In the genomic region with DNA sequence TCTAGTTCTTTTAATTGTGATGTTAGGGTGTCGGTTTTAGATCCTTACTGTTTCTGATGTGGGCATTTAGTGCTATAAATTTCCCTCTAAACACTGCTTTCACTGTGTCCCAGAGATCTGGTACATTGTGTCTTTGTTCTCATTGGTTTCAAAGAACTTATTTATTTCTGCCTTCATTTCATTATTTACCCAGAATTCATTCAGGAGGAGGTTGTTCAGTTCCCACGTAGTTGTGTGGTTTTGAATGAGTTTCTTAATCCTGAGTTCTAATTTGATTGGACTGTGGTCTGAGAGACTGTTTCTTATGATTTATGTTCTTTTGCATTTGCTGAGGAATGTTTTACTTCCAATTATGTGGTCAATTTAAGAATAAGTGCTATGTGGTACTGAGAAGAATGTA, we compare ENCODE assay signal across 15 cellular contexts. TPM values are rescaled to one million over a fixed set of nuclear protein-coding genes. Genes with fewer than 3 reads are reported as not detected.
A peak's percentile ranks its signal among the peaks of the same experiment; 100 is the strongest.
DNase-seq lines count a peak whose midpoint lies in the region; ATAC-seq and TF ChIP-seq lines count a peak whose summit lies in the region.
"Not testable (repeated sequence)": the region's sequence is repeated elsewhere in the genome, so short reads cannot be mapped to it uniquely, and the experiment has no call there.
"Had no signal": no experiment of that assay in that cellular context is flagged by ENCODE, and none has a peak within 500 bp of the region (broad histone marks: within the 10 kb centered on the region; RNA-seq: fewer than 3 reads in every experiment).

No MANE protein-coding gene starts in this region.

- ATAC-seq in SK-N-SH treated with all-trans-retinoic acid at 6 μM for 48 hours: not testable (repeated sequence)

- in situ Hi-C loops in SK-MEL-5 (cut with HindIII; ENCODE audit: low pct_unique_long_range_greater_than_20kb, low sequenced_read_pairs): not testable (repeated sequence)

- DNase-seq in RPMI7951 (ENCODE audit: low read depth) (peak; percentile 4), SK-MEL-5 (ENCODE audit: low read depth, low spot score) (peak; percentile 74), foreskin melanocyte (peak; percentile 71)

TF ChIP-seq in SK-N-SH treated with all-trans-retinoic acid at 6 μM for 48 hours, 23 proteins besides CTCF, POLR2A, EP300 and RAD21:
- TF ChIP-seq, protein P1, sequence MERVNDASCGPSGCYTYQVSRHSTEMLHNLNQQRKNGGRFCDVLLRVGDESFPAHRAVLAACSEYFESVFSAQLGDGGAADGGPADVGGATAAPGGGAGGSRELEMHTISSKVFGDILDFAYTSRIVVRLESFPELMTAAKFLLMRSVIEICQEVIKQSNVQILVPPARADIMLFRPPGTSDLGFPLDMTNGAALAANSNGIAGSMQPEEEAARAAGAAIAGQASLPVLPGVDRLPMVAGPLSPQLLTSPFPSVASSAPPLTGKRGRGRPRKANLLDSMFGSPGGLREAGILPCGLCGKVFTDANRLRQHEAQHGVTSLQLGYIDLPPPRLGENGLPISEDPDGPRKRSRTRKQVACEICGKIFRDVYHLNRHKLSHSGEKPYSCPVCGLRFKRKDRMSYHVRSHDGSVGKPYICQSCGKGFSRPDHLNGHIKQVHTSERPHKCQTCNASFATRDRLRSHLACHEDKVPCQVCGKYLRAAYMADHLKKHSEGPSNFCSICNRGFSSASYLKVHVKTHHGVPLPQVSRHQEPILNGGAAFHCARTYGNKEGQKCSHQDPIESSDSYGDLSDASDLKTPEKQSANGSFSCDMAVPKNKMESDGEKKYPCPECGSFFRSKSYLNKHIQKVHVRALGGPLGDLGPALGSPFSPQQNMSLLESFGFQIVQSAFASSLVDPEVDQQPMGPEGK (CRISPR knock-in tag; IDR thresholded peaks at IDR 0.05; ENCODE audit: borderline replicate concordance): peak; percentile 34; the same call in 1 of the 2 replicates
- peak; percentile 64 for TF ChIP-seq ISL1 (CRISPR knock-in tag; IDR thresholded peaks at IDR 0.05)

RNA-seq across cellular contexts. Expression of a gene that starts 9.3 kb away (rescaled TPM):
- total RNA-seq in RPMI7951 (2014; rRNA removed; shearing (Covaris generic)): not detected in 2 replicates
- total RNA-seq in SK-MEL-5 (2014; rRNA removed; shearing (Covaris generic)): not detected in 2 replicates
- not detected in 2 replicates for polyA plus RNA-seq in SK-MEL-5 (2015; cell fraction: cytosol; rRNA removed)
- 0.26 TPM in 1 of 2 replicates, not detected in the other for polyA plus RNA-seq in SK-MEL-5 (2015; cell fraction: nucleus; rRNA removed)
- total RNA-seq: A172; A673; B cell; Calu3; CD4-positive, alpha-beta memory T cell; CD4-positive, CD25-positive, alpha-beta regulatory T cell; CD8-positive, alpha-beta memory T cell; CD8-positive, alpha-beta T cell had no signal
- polyA plus RNA-seq: AG04450; BJ; CD14-positive monocyte; CD4-positive, alpha-beta memory T cell; CD4-positive, CD25-positive, alpha-beta regulatory T cell; CD8-positive, alpha-beta memory T cell had no signal

Comparison
In these comparisons a context has a peak if more than half of its experiments do, and no peak if none do; other contexts are left out.
1. DNase-seq: peak in every context shown above with its lines; median percentile 74 in SK-MEL-5; 71 in foreskin melanocyte; 4 in RPMI7951.